6 cellular contexts compared by ENCODE assay signal in the genomic region with DNA sequence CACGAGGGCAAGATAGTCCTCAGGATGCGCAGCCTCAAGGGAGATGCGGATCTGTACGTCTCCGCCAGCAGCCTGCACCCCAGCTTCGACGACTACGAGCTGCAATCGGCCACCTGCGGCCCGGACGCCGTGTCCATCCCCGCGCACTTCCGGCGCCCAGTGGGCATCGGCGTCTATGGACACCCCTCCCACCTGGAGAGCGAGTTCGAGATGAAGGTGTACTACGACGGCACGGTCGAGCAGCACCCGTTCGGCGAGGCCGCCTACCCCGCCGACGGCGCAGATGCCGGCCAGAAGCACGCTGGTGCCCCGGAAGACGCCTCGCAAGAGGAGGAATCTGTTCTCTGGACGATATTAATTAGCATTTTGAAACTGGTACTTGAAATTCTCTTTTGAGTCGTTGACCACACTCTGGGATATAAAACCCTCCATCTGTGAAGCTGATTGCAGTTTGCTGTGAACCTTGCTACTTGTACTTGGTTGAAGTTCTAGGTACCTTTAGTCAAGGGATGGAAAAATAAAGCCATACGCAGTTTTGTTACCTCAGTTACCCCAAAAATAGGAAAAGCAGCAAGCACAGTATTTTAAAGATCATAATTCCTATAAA. TPM values are rescaled to one million over a fixed set of nuclear protein-coding genes. Genes with fewer than 3 reads are reported as not detected.
DNase-seq lines count a peak whose midpoint lies in the region; ATAC-seq and TF ChIP-seq lines count a peak whose summit lies in the region.

No MANE protein-coding gene starts in this region.

- TF ChIP-seq POLR2A in adrenal gland (IDR thresholded peaks at IDR 0.05) = no peak

- H3K9me3 Mint-ChIP-seq in naive B cell = no peaks in the 10 kb centered on the region

- H3K36me3 Mint-ChIP-seq in naive B cell = peaks cover 0 to 2% of the 10 kb centered on the region in 2 donors

- H3K36me3 ChIP-seq in Loucy (ENCODE audit: insufficient read depth, low read length) (peaks cover 14% of the 10 kb centered on the region; the same call in 1 of the 2 replicates), adrenal gland (replicated peaks in 1 of 2) (peaks cover 0 to 3% of the 10 kb centered on the region in 2 donors)

- H3K9ac ChIP-seq in Loucy (ENCODE audit: low read depth, low read length, poor library complexity, severe bottlenecking) = peak overlapping the region; percentile 94

- peaks cover 41 to 62% (median 51%) of the 10 kb centered on the region in 3 donors for H3K4me1 Mint-ChIP-seq in naive B cell

- no peaks in the 10 kb centered on the region for H3K9me3 ChIP-seq in Loucy (ENCODE audit: insufficient read depth, low read depth, low read length)
- no peaks in the 10 kb centered on the region for H3K9me3 ChIP-seq in adrenal gland (replicated peaks in 1 of 3)

- 2 to 12% (median 2%) methylated on average over 4 to 41 of the region's 41 CpGs for WGBS in adrenal gland, 4 donors

- H3F3A ChIP-seq in Loucy (ENCODE audit: low read depth) = no peaks in the 10 kb centered on the region

- intact Hi-C loops in adrenal gland (cut with DNase I) = no loop called here

- H3K27ac Mint-ChIP-seq in naive B cell = peak overlapping the region; percentile 77 to 92 (median 88)

- ATAC-seq in naive B cell (ENCODE audit: low read depth in 2 of 2) = peak; percentile 6 to 9

- peak overlapping the region; percentile 97; the same call in 1 of the 2 replicates for H2AFZ ChIP-seq in Loucy (ENCODE audit: low read length)

- H3K4me1 ChIP-seq in Loucy (ENCODE audit: insufficient read depth, low read length, poor library complexity, severe bottlenecking) (peaks cover 40% of the 10 kb centered on the region), adrenal gland (replicated peaks in 1 of 2) (peaks cover 19 to 39% of the 10 kb centered on the region in 2 donors)

- peaks cover 42% of the 10 kb centered on the region for H3K79me2 ChIP-seq in Loucy (ENCODE audit: insufficient read depth, low read length)

- H3K4me3 ChIP-seq in Loucy (ENCODE audit: low read length, poor library complexity, severe bottlenecking) (peak overlapping the region; percentile 97), adrenal gland (peak overlapping the region; percentile 37 to 88 (median 78))

- DNase-seq in activated T-cell treated with anti-CD3 and anti-CD28 coated beads for 1 hour (ENCODE audit: low read depth) (peak; percentile 16), adrenal gland (peak in 4 of 7 donors; percentile 40 to 58 (median 46)), naive B cell (peak; percentile 41), NOMO-1 treated with dmso at 0.1 percent for 144 hours (lab: John Stamatoyannopoulos, UW; ENCODE audit: unreplicated experiment) (no peak)
- DNase-seq in activated T-cell treated with anti-CD3 and anti-CD28 coated beads, Interleukin-2, amount 50 U/mL, for 1 hour = no peak

- H3K4me2 ChIP-seq in Loucy (ENCODE audit: low read depth, low read length, poor library complexity, severe bottlenecking) = peak overlapping the region; percentile 95

- H3K27ac ChIP-seq in adrenal gland = peak overlapping the region in 4 of 5 donors; percentile 82 to 98 (median 92)

- H3K9me2 ChIP-seq in Loucy (replicated peaks; ENCODE audit: low read depth, low read length) = no peaks in the 10 kb centered on the region

- peaks cover 11% of the 10 kb centered on the region for H4K20me1 ChIP-seq in Loucy (ENCODE audit: insufficient read depth, low read length, poor library complexity, severe bottlenecking)

- H3K27me3 Mint-ChIP-seq in naive B cell = no peaks in the 10 kb centered on the region

- no peaks in the 10 kb centered on the region for H3K27me3 ChIP-seq in Loucy (ENCODE audit: insufficient read depth, low read length, poor library complexity, severe bottlenecking)
- H3K27me3 ChIP-seq in adrenal gland = no peaks in the 10 kb centered on the region

- peak overlapping the region; percentile 86 to 99 (median 90) for H3K4me3 Mint-ChIP-seq in naive B cell

- TF ChIP-seq CTCF in Loucy (conservative IDR thresholded peaks at IDR 0.05; ENCODE audit: low read length) (no peak), adrenal gland (IDR thresholded peaks at IDR 0.05) (no peak)

RNA-seq across cellular contexts. Expression of a gene that starts 0.8 kb away (rescaled TPM):
- total RNA-seq in adrenal gland = 10 to 100 TPM; 22.5 to 59.9 (median 47.0) TPM
- polyA plus RNA-seq in adrenal gland (10 to 100 TPM in 1 of 3 donors, 1 to 10 TPM in 2; 5.0 to 28.4 (median 5.6) TPM), naive B cell (ENCODE audit: low read depth in 6 of 6) (10 to 100 TPM in 2 of 6 donors, 1 to 10 TPM in 4; 8.2 to 12.1 (median 9.2) TPM)

RNA-seq across cellular contexts. Expression of a gene that starts 0.9 kb away (rescaled TPM):
- total RNA-seq in adrenal gland = 10 to 100 TPM in 6 of 8 donors, 1 to 10 TPM in 2; 9.5 to 66.7 (median 24.5) TPM
- polyA plus RNA-seq in adrenal gland (10 to 100 TPM in 2 of 3 donors, 1 to 10 TPM in 1; 6.0 to 56.8 (median 46.6) TPM), naive B cell (ENCODE audit: low read depth in 6 of 6) (10 to 100 TPM in 5 of 6 donors, 1 to 10 TPM in 1; 9.9 to 17.8 (median 15.2) TPM)

RNA-seq across cellular contexts. Expression of a gene that starts 21.6 kb away (rescaled TPM):
- total RNA-seq in adrenal gland = 100 to 1,000 TPM in 2 of 8 donors, 10 to 100 TPM in 6; 36.6 to 119 (median 50.9) TPM
- polyA plus RNA-seq in adrenal gland = 100 to 1,000 TPM in 1 of 3 donors, 10 to 100 TPM in 2; 52.9 to 121 (median 90.7) TPM
- 10 to 100 TPM; 12.9 to 22.9 (median 17.6) TPM for polyA plus RNA-seq in naive B cell (ENCODE audit: low read depth in 6 of 6)

RNA-seq across cellular contexts. Expression of a gene that starts 48.6 kb away (rescaled TPM):
- 1 to 10 TPM in 6 of 8 donors, under 1 TPM in 2; 0.14 to 2.2 (median 1.4) TPM for total RNA-seq in adrenal gland
- 1 to 10 TPM; 1.7 to 3.8 (median 2.3) TPM for polyA plus RNA-seq in adrenal gland
- polyA plus RNA-seq in naive B cell (ENCODE audit: low read depth in 6 of 6) = under 1 TPM in 5 of 6 donors, not detected in 1; 0.56 to 0.98 (median 0.57) TPM

RNA-seq across cellular contexts. Expression of a gene that starts 48.7 kb away (rescaled TPM):
- 10 to 100 TPM; 10.1 to 40.2 (median 27.6) TPM for total RNA-seq in adrenal gland
- polyA plus RNA-seq in adrenal gland = 100 to 1,000 TPM in 2 of 3 donors, 10 to 100 TPM in 1; 20.1 to 296 (median 151) TPM
- polyA plus RNA-seq in naive B cell (ENCODE audit: low read depth in 6 of 6) = 10 to 100 TPM in 4 of 6 donors, 1 to 10 TPM in 2; 8.2 to 19.4 (median 12.9) TPM

Comparison
In these comparisons a context has a peak if more than half of its experiments do, and no peak if none do; other contexts are left out.
1. DNase-seq: peak in activated T-cell treated with anti-CD3 and anti-CD28 coated beads for 1 hour (single experiment), adrenal gland (4 of 7) and naive B cell (single experiment); none in activated T-cell treated with anti-CD3 and anti-CD28 coated beads, Interleukin-2, amount 50 U/mL, for 1 hour (single experiment) and NOMO-1 treated with dmso at 0.1 percent for 144 hours (single experiment).